ENCODE assay signal across 1 cellular context in the genomic region with DNA sequence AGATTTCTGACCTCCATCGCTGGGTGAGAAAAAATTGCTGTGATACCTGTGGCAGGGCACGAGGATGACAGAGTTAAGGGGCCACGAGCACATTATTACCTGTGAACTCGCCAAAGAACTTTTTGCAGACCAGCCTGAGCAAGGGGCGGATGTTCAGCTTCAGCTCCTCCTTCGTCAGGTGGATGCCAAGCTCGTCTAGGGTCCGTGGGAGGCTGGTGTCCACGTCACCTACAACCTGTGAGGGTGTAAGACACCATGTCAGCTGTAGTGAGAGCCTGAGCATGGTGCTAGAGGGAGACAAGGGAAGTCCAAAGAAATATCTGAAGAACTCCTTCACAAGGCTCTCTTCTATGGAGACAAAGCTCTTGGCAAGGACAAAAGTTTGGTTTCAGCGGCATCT.
TF ChIP-seq lines count a peak whose summit lies in the region.

No MANE protein-coding gene starts in this region.

TF ChIP-seq in HepG2, 621 proteins besides CTCF, POLR2A, EP300 and RAD21:
- TF ChIP-seq ZFP62 (CRISPR knock-in tag; IDR thresholded peaks at IDR 0.05) (no peak), GFI1 (CRISPR knock-in tag; IDR thresholded peaks at IDR 0.05; ENCODE audit: borderline replicate concordance) (0 out of 2 replicates have a peak, but pooled peaks have one; percentile 36), RCOR2 (CRISPR knock-in tag; IDR thresholded peaks at IDR 0.05) (no peak), KMT2B (CRISPR knock-in tag; IDR thresholded peaks at IDR 0.05) (no peak), EZH2 (conservative IDR thresholded peaks at IDR 0.05; ENCODE audit: low read depth, low read length) (no peak), ZNF883 (CRISPR knock-in tag; IDR thresholded peaks at IDR 0.05; ENCODE audit: not compliant biosample characterization) (no peak), SIN3B (IDR thresholded peaks at IDR 0.05; ENCODE audit: low read length) (no peak), ELF3 (CRISPR knock-in tag; IDR thresholded peaks at IDR 0.05) (no peak), NFYB (CRISPR knock-in tag; IDR thresholded peaks at IDR 0.05) (no peak), ZNF777 (CRISPR knock-in tag; IDR thresholded peaks at IDR 0.05) (0 out of 2 replicates have a peak, but pooled peaks have one; percentile 12), FOXJ3 (CRISPR knock-in tag; IDR thresholded peaks at IDR 0.05; ENCODE audit: borderline replicate concordance) (no peak), NCOA2 (CRISPR knock-in tag; IDR thresholded peaks at IDR 0.05) (no peak), ATF7 (IDR thresholded peaks at IDR 0.05) (no peak), ATF7 (CRISPR knock-in tag; IDR thresholded peaks at IDR 0.05) (peak; percentile 54; the same call in 1 of the 2 replicates), ZNF616 (CRISPR knock-in tag; IDR thresholded peaks at IDR 0.05; ENCODE audit: low read depth) (no peak), ZNF205 (CRISPR knock-in tag; IDR thresholded peaks at IDR 0.05) (no peak), SOX6 (IDR thresholded peaks at IDR 0.05) (no peak), SOX6 (CRISPR knock-in tag; IDR thresholded peaks at IDR 0.05) (no peak), JARID2 (CRISPR knock-in tag; IDR thresholded peaks at IDR 0.05; ENCODE audit: insufficient replicate concordance) (no peak), TBX3 (IDR thresholded peaks at IDR 0.05; ENCODE audit: borderline replicate concordance) (no peak), ZNF772 (CRISPR knock-in tag; IDR thresholded peaks at IDR 0.05) (no peak), ZNF253 (CRISPR knock-in tag; IDR thresholded peaks at IDR 0.05; ENCODE audit: borderline replicate concordance) (no peak), ZNF460 (CRISPR knock-in tag; IDR thresholded peaks at IDR 0.05; ENCODE audit: borderline replicate concordance) (no peak), FOXA1 (IDR thresholded peaks at IDR 0.05) (no peak), FOXA1 (CRISPR knock-in tag; IDR thresholded peaks at IDR 0.05) (no peak), ZNF788 (CRISPR knock-in tag; IDR thresholded peaks at IDR 0.05; ENCODE audit: borderline replicate concordance) (no peak), ELF1 (CRISPR knock-in tag; IDR thresholded peaks at IDR 0.05) (no peak), MYC (CRISPR knock-in tag; IDR thresholded peaks at IDR 0.05; ENCODE audit: borderline replicate concordance) (0 out of 2 replicates have a peak, but pooled peaks have one; percentile 21), NFIB (CRISPR knock-in tag; IDR thresholded peaks at IDR 0.05; ENCODE audit: borderline replicate concordance) (no peak)
- TF ChIP-seq, protein P1, sequence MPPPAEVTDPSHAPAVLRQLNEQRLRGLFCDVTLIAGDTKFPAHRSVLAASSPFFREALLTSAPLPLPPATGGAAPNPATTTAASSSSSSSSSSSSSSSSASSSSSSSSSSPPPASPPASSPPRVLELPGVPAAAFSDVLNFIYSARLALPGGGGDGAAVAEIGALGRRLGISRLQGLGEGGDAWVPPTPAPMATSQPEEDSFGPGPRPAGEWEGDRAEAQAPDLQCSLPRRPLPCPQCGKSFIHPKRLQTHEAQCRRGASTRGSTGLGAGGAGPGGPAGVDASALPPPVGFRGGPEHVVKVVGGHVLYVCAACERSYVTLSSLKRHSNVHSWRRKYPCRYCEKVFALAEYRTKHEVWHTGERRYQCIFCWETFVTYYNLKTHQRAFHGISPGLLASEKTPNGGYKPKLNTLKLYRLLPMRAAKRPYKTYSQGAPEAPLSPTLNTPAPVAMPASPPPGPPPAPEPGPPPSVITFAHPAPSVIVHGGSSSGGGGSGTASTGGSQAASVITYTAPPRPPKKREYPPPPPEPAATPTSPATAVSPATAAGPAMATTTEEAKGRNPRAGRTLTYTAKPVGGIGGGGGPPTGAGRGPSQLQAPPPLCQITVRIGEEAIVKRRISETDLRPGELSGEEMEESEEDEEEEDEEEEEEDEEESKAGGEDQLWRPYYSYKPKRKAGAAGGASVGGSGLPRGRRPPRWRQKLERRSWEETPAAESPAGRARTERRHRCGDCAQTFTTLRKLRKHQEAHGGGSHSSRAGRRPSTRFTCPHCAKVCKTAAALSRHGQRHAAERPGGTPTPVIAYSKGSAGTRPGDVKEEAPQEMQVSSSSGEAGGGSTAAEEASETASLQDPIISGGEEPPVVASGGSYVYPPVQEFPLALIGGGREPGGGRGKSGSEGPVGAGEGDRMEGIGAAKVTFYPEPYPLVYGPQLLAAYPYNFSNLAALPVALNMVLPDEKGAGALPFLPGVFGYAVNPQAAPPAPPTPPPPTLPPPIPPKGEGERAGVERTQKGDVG (CRISPR knock-in tag; IDR thresholded peaks at IDR 0.05; ENCODE audit: borderline replicate concordance) = no peak
- TF ChIP-seq, protein P2, sequence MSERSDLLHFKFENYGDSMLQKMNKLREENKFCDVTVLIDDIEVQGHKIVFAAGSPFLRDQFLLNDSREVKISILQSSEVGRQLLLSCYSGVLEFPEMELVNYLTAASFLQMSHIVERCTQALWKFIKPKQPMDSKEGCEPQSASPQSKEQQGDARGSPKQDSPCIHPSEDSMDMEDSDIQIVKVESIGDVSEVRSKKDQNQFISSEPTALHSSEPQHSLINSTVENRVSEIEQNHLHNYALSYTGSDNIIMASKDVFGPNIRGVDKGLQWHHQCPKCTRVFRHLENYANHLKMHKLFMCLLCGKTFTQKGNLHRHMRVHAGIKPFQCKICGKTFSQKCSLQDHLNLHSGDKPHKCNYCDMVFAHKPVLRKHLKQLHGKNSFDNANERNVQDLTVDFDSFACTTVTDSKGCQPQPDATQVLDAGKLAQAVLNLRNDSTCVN (CRISPR knock-in tag; IDR thresholded peaks at IDR 0.05; ENCODE audit: borderline replicate concordance) = no peak
- TF ChIP-seq, protein P3, sequence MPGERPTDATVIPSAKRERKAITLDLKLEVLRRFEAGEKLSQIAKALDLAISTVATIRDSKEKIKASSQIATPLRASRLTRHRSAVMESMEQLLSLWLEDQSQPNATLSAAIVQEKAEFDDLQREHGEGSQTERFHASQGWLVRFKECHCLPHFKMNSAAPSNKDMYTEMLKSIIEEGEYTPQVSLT (CRISPR knock-in tag; IDR thresholded peaks at IDR 0.05; ENCODE audit: borderline replicate concordance, low read depth) = no peak
- TF ChIP-seq, protein P4, sequence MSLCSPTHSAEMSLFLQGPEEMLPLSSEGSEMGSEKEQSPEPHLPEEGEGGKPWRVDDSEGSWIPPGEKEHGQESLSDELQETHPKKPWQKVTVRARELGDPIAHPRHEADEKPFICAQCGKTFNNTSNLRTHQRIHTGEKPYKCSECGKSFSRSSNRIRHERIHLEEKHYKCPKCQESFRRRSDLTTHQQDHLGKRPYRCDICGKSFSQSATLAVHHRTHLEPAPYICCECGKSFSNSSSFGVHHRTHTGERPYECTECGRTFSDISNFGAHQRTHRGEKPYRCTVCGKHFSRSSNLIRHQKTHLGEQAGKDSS (CRISPR knock-in tag; IDR thresholded peaks at IDR 0.05; ENCODE audit: borderline replicate concordance, low read depth) = no peak
- TF ChIP-seq, protein P5, sequence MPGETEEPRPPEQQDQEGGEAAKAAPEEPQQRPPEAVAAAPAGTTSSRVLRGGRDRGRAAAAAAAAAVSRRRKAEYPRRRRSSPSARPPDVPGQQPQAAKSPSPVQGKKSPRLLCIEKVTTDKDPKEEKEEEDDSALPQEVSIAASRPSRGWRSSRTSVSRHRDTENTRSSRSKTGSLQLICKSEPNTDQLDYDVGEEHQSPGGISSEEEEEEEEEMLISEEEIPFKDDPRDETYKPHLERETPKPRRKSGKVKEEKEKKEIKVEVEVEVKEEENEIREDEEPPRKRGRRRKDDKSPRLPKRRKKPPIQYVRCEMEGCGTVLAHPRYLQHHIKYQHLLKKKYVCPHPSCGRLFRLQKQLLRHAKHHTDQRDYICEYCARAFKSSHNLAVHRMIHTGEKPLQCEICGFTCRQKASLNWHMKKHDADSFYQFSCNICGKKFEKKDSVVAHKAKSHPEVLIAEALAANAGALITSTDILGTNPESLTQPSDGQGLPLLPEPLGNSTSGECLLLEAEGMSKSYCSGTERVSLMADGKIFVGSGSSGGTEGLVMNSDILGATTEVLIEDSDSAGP (CRISPR knock-in tag; IDR thresholded peaks at IDR 0.05; ENCODE audit: borderline replicate concordance) = 0 out of 2 replicates have a peak, but pooled peaks have one; percentile 30
